22 cellular contexts compared by ENCODE assay signal in genomic region chr16:192686-193085, GRCh38. TPM values are rescaled to one million over a fixed set of nuclear protein-coding genes. Genes with fewer than 3 reads are reported as not detected.
"Had no signal": no experiment of that assay in that cellular context is flagged by ENCODE, and none has a peak within 500 bp of the region (broad histone marks: within the 10 kb centered on the region; RNA-seq: fewer than 3 reads in every experiment).

No MANE protein-coding gene starts in this region.

- H3K27me3 ChIP-seq: MG63, SJSA1 had no signal

- H3K4me1 ChIP-seq: SJSA1 had no signal

- H3K9me3 ChIP-seq: MG63, SJSA1 had no signal

- ATAC-seq: HepG2 had no signal

- DNase-seq: IMR-90, Karpas-422, KG1, MG63, NCI-H1092 treated with DMSO at 0.1 percent for 48 hours, NCI-H1436, NCI-H187, NCI-H2029 treated with DMSO at 0.1 percent for 48 hours, NCI-H2171 treated with DMSO at 0.1 percent for 48 hours, NCI-H226, NCI-H446, NCI-H510A, NCI-H524 treated with DMSO at 0.1 percent for 48 hours, NCI-H69, NCI-H774, Right ventricle myocardium superior, RPMI8226, SIG-M5 had no signal

- H3K27ac ChIP-seq: SJSA1, SK-N-MC had no signal

- H3K4me3 ChIP-seq: MG63, SJSA1, SK-N-MC had no signal

RNA-seq across cellular contexts. Expression of gene HBQ1, which starts 12.4 kb away (rescaled TPM):
- total RNA-seq: IMR-90, Right ventricle myocardium superior, SJSA1 had no signal

RNA-seq across cellular contexts. Expression of gene HBA1, which starts 16.2 kb away (rescaled TPM):
- total RNA-seq: HepG2, HT1080, IMR-90, SJSA1 had no signal

RNA-seq across cellular contexts. Expression of gene HBA2, which starts 20.0 kb away (rescaled TPM):
- total RNA-seq: HepG2, HT1080, IMR-90, SJSA1 had no signal
- polyA plus RNA-seq: HepG2, IMR-90 had no signal

RNA-seq across cellular contexts. Expression of gene HBM, which starts 26.9 kb away (rescaled TPM):
- total RNA-seq: HepG2, HT1080, IMR-90, Right ventricle myocardium superior, SJSA1 had no signal
- polyA plus RNA-seq: HepG2, IMR-90 had no signal
